ENCODE assay signal across 39 cellular contexts in the genomic region with DNA sequence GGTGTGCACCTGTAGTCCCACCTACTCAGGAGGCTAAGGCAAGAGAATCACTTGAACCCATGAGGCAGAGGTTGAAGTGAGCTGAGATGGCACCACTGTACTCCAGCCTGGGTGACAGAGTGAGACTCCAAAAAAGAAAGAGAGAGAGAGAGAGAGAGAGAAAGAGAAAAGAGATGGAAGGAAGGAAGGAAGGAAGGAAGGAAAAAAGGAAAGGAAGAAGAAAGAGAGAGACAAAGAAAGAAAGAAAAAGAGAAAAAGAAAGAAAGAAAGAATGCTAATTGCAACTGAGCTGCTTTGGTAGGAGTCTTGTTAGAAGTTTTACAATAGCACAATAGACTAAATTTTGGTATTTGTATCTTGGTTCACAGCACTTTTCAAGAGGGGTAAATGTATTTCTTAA.
"Had no signal": no experiment of that assay in that cellular context is flagged by ENCODE, and none has a peak within 500 bp of the region (broad histone marks: within the 10 kb centered on the region; RNA-seq: fewer than 3 reads in every experiment).

No MANE protein-coding gene starts in this region.

- H3K27me3 ChIP-seq: adrenal gland, cardiac muscle cell had no signal

- H3K9me3 ChIP-seq: adrenal gland had no signal

- H3K9me3 Mint-ChIP-seq: activated B cell treated with CpG ODN at 0.5 μM for 24 hours; activated CD4-positive, alpha-beta memory T cell treated with anti-CD3 and anti-CD28 coated beads for 36 hours; activated CD4-positive, alpha-beta T cell treated with anti-CD3 and anti-CD28 coated beads, Interleukin-2, amount 10 ng/mL, durations not matched to agents 24 days and 14 days; activated CD8-positive, alpha-beta T cell treated with anti-CD3 and anti-CD28 coated beads for 36 hours; activated naive CD4-positive, alpha-beta T cell treated with anti-CD3 and anti-CD28 coated beads for 36 hours; activated naive CD4-positive, alpha-beta T cell treated with anti-CD3 and anti-CD28 coated beads, Interleukin-2, amount 50 U/mL, for 72 hours; activated naive CD8-positive, alpha-beta T cell treated with anti-CD3 and anti-CD28 coated beads for 36 hours; activated T-cell treated with anti-CD3 and anti-CD28 coated beads, Interleukin-2, amount 50 U/mL, for 4 hours; activated T-cell treated with anti-CD3 and anti-CD28 coated beads, Interleukin-2, amount 50 U/mL, for 72 hours; activated T-helper 1 cell treated with anti-CD3 and anti-CD28 coated beads, Interleukin-12 subunit alpha, Interleukin-12 subunit beta, Interleukin-2, Interleukin-4 antibody, amounts not matched to agents 30 ng/mL and 10 ng/mL and 1 ng/mL, durations not matched to agents 14 hours and 24 hours and 36 hours; activated T-helper 17 cell treated with anti-CD3 and anti-CD28 coated beads, Interleukin-2, amount 50 U/mL, for 72 hours; brain; central memory CD8-positive, alpha-beta T cell; T-helper 1 cell treated with Interleukin-12 subunit alpha and Interleukin-12 subunit beta and Interleukin-4 antibody, amounts not matched to agents 30 μg/mL and 1 μg/mL, for 36 hours; T-helper 2 cell treated with Interferon-gamma antibody and Interleukin-4, amounts not matched to agents 5 μg/mL and 100 μg/mL, for 36 hours had no signal

- H3K4me3 ChIP-seq: adrenal gland, cardiac muscle cell had no signal

- H3K27ac Mint-ChIP-seq: activated B cell treated with CpG ODN at 0.5 μM for 24 hours; activated CD4-positive, alpha-beta memory T cell treated with anti-CD3 and anti-CD28 coated beads for 36 hours; activated CD4-positive, alpha-beta T cell treated with anti-CD3 and anti-CD28 coated beads, Interleukin-2, amount 10 ng/mL, durations not matched to agents 24 days and 14 days; activated CD8-positive, alpha-beta T cell treated with anti-CD3 and anti-CD28 coated beads for 36 hours; activated naive CD4-positive, alpha-beta T cell treated with anti-CD3 and anti-CD28 coated beads for 36 hours; activated naive CD4-positive, alpha-beta T cell treated with anti-CD3 and anti-CD28 coated beads, Interleukin-2, amount 50 U/mL, for 72 hours; activated naive CD8-positive, alpha-beta T cell treated with anti-CD3 and anti-CD28 coated beads for 36 hours; activated T-cell treated with anti-CD3 and anti-CD28 coated beads, Interleukin-2, amount 50 U/mL, for 72 hours; activated T-helper 1 cell treated with anti-CD3 and anti-CD28 coated beads, Interleukin-12 subunit alpha, Interleukin-12 subunit beta, Interleukin-2, Interleukin-4 antibody, amounts not matched to agents 30 ng/mL and 10 ng/mL and 1 ng/mL, durations not matched to agents 14 hours and 24 hours and 36 hours; activated T-helper 17 cell treated with anti-CD3 and anti-CD28 coated beads, Interleukin-2, amount 50 U/mL, for 72 hours; brain; T-helper 1 cell treated with Interleukin-12 subunit alpha and Interleukin-12 subunit beta and Interleukin-4 antibody, amounts not matched to agents 30 μg/mL and 1 μg/mL, for 36 hours; T-helper 2 cell treated with Interferon-gamma antibody and Interleukin-4, amounts not matched to agents 5 μg/mL and 100 μg/mL, for 36 hours had no signal

- H3K4me3 Mint-ChIP-seq: activated B cell treated with CpG ODN at 0.5 μM for 24 hours; activated CD4-positive, alpha-beta memory T cell treated with anti-CD3 and anti-CD28 coated beads for 36 hours; activated CD4-positive, alpha-beta T cell treated with anti-CD3 and anti-CD28 coated beads, Interleukin-2, amount 10 ng/mL, durations not matched to agents 24 days and 14 days; activated CD8-positive, alpha-beta T cell treated with anti-CD3 and anti-CD28 coated beads for 36 hours; activated naive CD4-positive, alpha-beta T cell treated with anti-CD3 and anti-CD28 coated beads for 36 hours; activated naive CD8-positive, alpha-beta T cell treated with anti-CD3 and anti-CD28 coated beads for 36 hours; activated T-cell treated with anti-CD3 and anti-CD28 coated beads, Interleukin-2, amount 50 U/mL, for 4 hours; activated T-cell treated with anti-CD3 and anti-CD28 coated beads, Interleukin-2, amount 50 U/mL, for 72 hours; activated T-helper 1 cell treated with anti-CD3 and anti-CD28 coated beads, Interleukin-12 subunit alpha, Interleukin-12 subunit beta, Interleukin-2, Interleukin-4 antibody, amounts not matched to agents 30 ng/mL and 10 ng/mL and 1 ng/mL, durations not matched to agents 14 hours and 24 hours and 36 hours; activated T-helper 17 cell treated with anti-CD3 and anti-CD28 coated beads, Interleukin-2, amount 50 U/mL, for 72 hours; brain; central memory CD8-positive, alpha-beta T cell; T-helper 1 cell treated with Interleukin-12 subunit alpha and Interleukin-12 subunit beta and Interleukin-4 antibody, amounts not matched to agents 30 μg/mL and 1 μg/mL, for 36 hours; T-helper 2 cell treated with Interferon-gamma antibody and Interleukin-4, amounts not matched to agents 5 μg/mL and 100 μg/mL, for 36 hours had no signal

- H3K36me3 Mint-ChIP-seq: activated CD4-positive, alpha-beta memory T cell treated with anti-CD3 and anti-CD28 coated beads for 36 hours; activated naive CD4-positive, alpha-beta T cell treated with anti-CD3 and anti-CD28 coated beads, Interleukin-2, amount 50 U/mL, for 72 hours; activated naive CD8-positive, alpha-beta T cell treated with anti-CD3 and anti-CD28 coated beads for 36 hours; brain had no signal

- H3K4me1 ChIP-seq: adrenal gland had no signal

- ATAC-seq: activated CD8-positive, alpha-beta T cell treated with anti-CD3 and anti-CD28 coated beads for 36 hours; activated naive CD4-positive, alpha-beta T cell treated with anti-CD3 and anti-CD28 coated beads, Interleukin-2, amount 50 U/mL, for 72 hours; activated T-cell treated with anti-CD3 and anti-CD28 coated beads, Interleukin-2, amount 50 U/mL, for 4 hours; activated T-cell treated with anti-CD3 and anti-CD28 coated beads, Interleukin-2, amount 50 U/mL, for 72 hours; activated T-helper 17 cell treated with anti-CD3 and anti-CD28 coated beads, Interleukin-2, amount 50 U/mL, for 72 hours had no signal

- FAIRE-seq: astrocyte, bronchial epithelial cell, TTC549 had no signal

- H3K36me3 ChIP-seq: adrenal gland, cardiac muscle cell had no signal

- H3K27ac ChIP-seq: adrenal gland, cardiac muscle cell, VCaP had no signal

- DNase-seq: activated B cell treated with CpG ODN at 0.5 μM for 24 hours; activated CD4-positive, alpha-beta memory T cell treated with anti-CD3 and anti-CD28 coated beads for 36 hours; activated CD4-positive, alpha-beta T cell treated with anti-CD3 and anti-CD28 coated beads for 4 hours; activated CD4-positive, alpha-beta T cell treated with anti-CD3 and anti-CD28 coated beads, Interleukin-2, amount 10 ng/mL, durations not matched to agents 24 days and 14 days; activated CD4-positive, alpha-beta T cell treated with anti-CD3 and anti-CD28 coated beads, Interleukin-2, amount 50 U/mL, for 1 hour; activated CD4-positive, alpha-beta T cell treated with anti-CD3 and anti-CD28 coated beads, Interleukin-2, amount 50 U/mL, for 4 hours; activated CD4-positive, CD25-positive, alpha-beta regulatory T cell treated with anti-CD3 and anti-CD28 coated beads, Interleukin-2, amount 50 U/mL, for 72 hours; activated CD8-positive, alpha-beta memory T cell treated with anti-CD3 and anti-CD28 coated beads, Interleukin-2, amount 50 U/mL, for 4 hours; activated CD8-positive, alpha-beta T cell treated with anti-CD3 and anti-CD28 coated beads for 36 hours; activated effector memory CD4-positive, alpha-beta T cell treated with anti-CD3 and anti-CD28 coated beads, Interleukin-2, amount 50 U/mL, for 16 hours; activated gamma-delta T cell treated with Interleukin-2 at 50 U/mL for 16 hours; activated naive CD4-positive, alpha-beta T cell; activated naive CD4-positive, alpha-beta T cell treated with anti-CD3 and anti-CD28 coated beads for 36 hours; activated naive CD4-positive, alpha-beta T cell treated with anti-CD3 and anti-CD28 coated beads, Interleukin-2, amount 50 U/mL, for 16 hours; activated naive CD8-positive, alpha-beta T cell treated with anti-CD3 and anti-CD28 coated beads for 36 hours; activated T-cell treated with anti-CD3 and anti-CD28 coated beads for 4 hours; activated T-cell treated with anti-CD3 and anti-CD28 coated beads, Interleukin-2, amount 50 U/mL, for 1 hour; activated T-cell treated with anti-CD3 and anti-CD28 coated beads, Interleukin-2, amount 50 U/mL, for 4 hours; activated T-cell treated with anti-CD3 and anti-CD28 coated beads, Interleukin-2, amount 50 U/mL, for 72 hours; adrenal gland; amniotic stem cell; aorta; caudate nucleus; cerebellar nuclear complex; T-helper 1 cell; T-helper 2 cell; T-helper 9 cell had no signal

- H3K27me3 Mint-ChIP-seq: activated B cell treated with CpG ODN at 0.5 μM for 24 hours; activated CD4-positive, alpha-beta memory T cell treated with anti-CD3 and anti-CD28 coated beads for 36 hours; activated CD4-positive, alpha-beta T cell treated with anti-CD3 and anti-CD28 coated beads, Interleukin-2, amount 10 ng/mL, durations not matched to agents 24 days and 14 days; activated CD8-positive, alpha-beta T cell treated with anti-CD3 and anti-CD28 coated beads for 36 hours; activated naive CD8-positive, alpha-beta T cell treated with anti-CD3 and anti-CD28 coated beads for 36 hours; activated T-helper 17 cell treated with anti-CD3 and anti-CD28 coated beads, Interleukin-2, amount 50 U/mL, for 72 hours; central memory CD8-positive, alpha-beta T cell had no signal

- H3K4me1 Mint-ChIP-seq: activated CD4-positive, alpha-beta T cell treated with anti-CD3 and anti-CD28 coated beads, Interleukin-2, amount 10 ng/mL, durations not matched to agents 24 days and 14 days; activated T-helper 17 cell treated with anti-CD3 and anti-CD28 coated beads, Interleukin-2, amount 50 U/mL, for 72 hours; brain; central memory CD8-positive, alpha-beta T cell had no signal
